ENCODE assay signal across 9 cellular contexts in the genomic region with DNA sequence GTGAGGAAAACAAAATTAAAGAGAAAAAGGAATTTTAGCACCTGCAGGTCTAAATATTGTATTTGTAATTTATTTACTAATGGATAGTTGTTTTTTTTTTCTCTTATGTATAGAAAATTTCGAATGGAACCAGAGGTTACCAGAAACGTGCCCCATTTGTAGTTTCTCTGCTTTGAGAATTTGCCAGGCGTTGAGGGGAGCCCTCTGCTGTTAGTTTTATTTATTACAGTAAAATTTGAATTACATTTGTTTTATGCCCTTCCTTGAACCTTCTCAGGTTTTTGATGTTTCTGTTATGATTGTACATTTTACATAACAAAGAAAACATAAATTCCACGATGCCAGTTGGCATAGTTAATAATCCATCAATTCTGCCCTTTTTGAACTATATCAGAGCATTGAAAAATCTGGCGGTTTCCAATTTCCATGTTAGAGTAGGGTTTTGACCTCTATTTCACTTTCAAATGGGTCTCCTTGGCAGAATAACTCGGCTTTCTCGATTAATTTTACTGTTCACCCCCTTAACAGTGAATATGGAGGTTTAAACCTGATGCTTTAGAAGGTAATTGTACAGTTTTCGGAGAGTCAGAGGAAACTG. TPM values are rescaled to one million over a fixed set of nuclear protein-coding genes. Genes with fewer than 3 reads are reported as not detected.
DNase-seq lines count a peak whose midpoint lies in the region; ATAC-seq and TF ChIP-seq lines count a peak whose summit lies in the region.
"Had no signal": no experiment of that assay in that cellular context is flagged by ENCODE, and none has a peak within 500 bp of the region (broad histone marks: within the 10 kb centered on the region; RNA-seq: fewer than 3 reads in every experiment).

No MANE protein-coding gene starts in this region.

- no peak overlapping the region for H3K4me3 Mint-ChIP-seq in type B pancreatic cell

- H3K4me3 ChIP-seq in hepatocyte = no peak overlapping the region
- H3K4me3 ChIP-seq: SK-N-MC had no signal

- H3K27me3 ChIP-seq in hepatocyte = no peaks in the 10 kb centered on the region

- H2AFZ ChIP-seq in hepatocyte = no peak overlapping the region

- peak; percentile 39 for DNase-seq in EL
- peak; percentile 61 for DNase-seq in KBM-7
- DNase-seq in SW480 (ENCODE audit: low spot score) = peak; percentile 5
- peak; percentile 41 for DNase-seq in hepatocyte (ENCODE audit: low spot score)
- DNase-seq in type B pancreatic cell (ENCODE audit: extremely low spot score, unreplicated experiment) = no peak

- H3K79me2 ChIP-seq in hepatocyte = no peaks in the 10 kb centered on the region

- H3K4me1 Mint-ChIP-seq in type B pancreatic cell (ENCODE audit: unreplicated experiment) = peaks cover 21% of the 10 kb centered on the region

- TF ChIP-seq CTCF in hepatocyte (IDR thresholded peaks at IDR 0.05; ENCODE audit: poor library complexity) (peak; percentile 76), type B pancreatic cell (conservative IDR thresholded peaks at IDR 0.05) (peak; percentile 85)

- in situ Hi-C loops in KBM-7 (cut with MboI; ENCODE audit: low pct_unique_long_range_greater_than_20kb, low sequenced_read_pairs) = loop anchor here (25.0 kb wide), 1 partner anchor 125 kb away; no protein-coding TSS in a partner anchor

- no peaks in the 10 kb centered on the region for H3K4me1 ChIP-seq in hepatocyte (ENCODE audit: insufficient read depth)

- no peaks in the 10 kb centered on the region for H3K27me3 Mint-ChIP-seq in type B pancreatic cell

- H3K9me3 ChIP-seq in hepatocyte (ENCODE audit: low read depth) = no peaks in the 10 kb centered on the region

- H3K4me2 ChIP-seq in hepatocyte = no peak overlapping the region

- no peak overlapping the region for H3K27ac ChIP-seq in hepatocyte
- H3K27ac ChIP-seq: SK-N-MC had no signal

- H3K27ac Mint-ChIP-seq in type B pancreatic cell = no peak overlapping the region

- H3K9me3 Mint-ChIP-seq in type B pancreatic cell = no peaks in the 10 kb centered on the region

- 29% methylated on average over 8 of the region's 8 CpGs for WGBS in hepatocyte (ENCODE audit: low lambda C conversion rate, missing lambda C conversion rate)

- ATAC-seq in GM19397 (IDR thresholded peaks at IDR 0.05; ENCODE audit: unreplicated experiment) (no peak), HG02642 (IDR thresholded peaks at IDR 0.05; ENCODE audit: poor library complexity, unreplicated experiment) (no peak), GM19467 (IDR thresholded peaks at IDR 0.05; ENCODE audit: unreplicated experiment) (no peak)

- no peaks in the 10 kb centered on the region for H3K36me3 ChIP-seq in hepatocyte (replicated peaks; ENCODE audit: insufficient read depth, low read depth)

- no peaks in the 10 kb centered on the region for H4K20me1 ChIP-seq in hepatocyte (ENCODE audit: insufficient read depth, poor library complexity, severe bottlenecking)

- H3K36me3 Mint-ChIP-seq in type B pancreatic cell = no peaks in the 10 kb centered on the region

- no peaks in the 10 kb centered on the region for H3K9me2 ChIP-seq in hepatocyte (replicated peaks; ENCODE audit: insufficient read depth)

RNA-seq across cellular contexts. Expression of a gene that starts 35.1 kb away (rescaled TPM):
- total RNA-seq in hepatocyte (0.08 TPM in 1 of 2 replicates, not detected in the other), type B pancreatic cell (ENCODE audit: low replicate concordance) (not detected in 2 replicates)
- not detected in 2 replicates for polyA plus RNA-seq in hepatocyte

RNA-seq across cellular contexts. Expression of a gene that starts 57.7 kb away (rescaled TPM):
- total RNA-seq in hepatocyte (18.9 and 19.1 TPM in 2 replicates), type B pancreatic cell (ENCODE audit: low replicate concordance) (3.8 and 44.8 TPM in 2 replicates)
- 8.4 and 14.1 TPM in 2 replicates for polyA plus RNA-seq in hepatocyte
